In the genomic region with DNA sequence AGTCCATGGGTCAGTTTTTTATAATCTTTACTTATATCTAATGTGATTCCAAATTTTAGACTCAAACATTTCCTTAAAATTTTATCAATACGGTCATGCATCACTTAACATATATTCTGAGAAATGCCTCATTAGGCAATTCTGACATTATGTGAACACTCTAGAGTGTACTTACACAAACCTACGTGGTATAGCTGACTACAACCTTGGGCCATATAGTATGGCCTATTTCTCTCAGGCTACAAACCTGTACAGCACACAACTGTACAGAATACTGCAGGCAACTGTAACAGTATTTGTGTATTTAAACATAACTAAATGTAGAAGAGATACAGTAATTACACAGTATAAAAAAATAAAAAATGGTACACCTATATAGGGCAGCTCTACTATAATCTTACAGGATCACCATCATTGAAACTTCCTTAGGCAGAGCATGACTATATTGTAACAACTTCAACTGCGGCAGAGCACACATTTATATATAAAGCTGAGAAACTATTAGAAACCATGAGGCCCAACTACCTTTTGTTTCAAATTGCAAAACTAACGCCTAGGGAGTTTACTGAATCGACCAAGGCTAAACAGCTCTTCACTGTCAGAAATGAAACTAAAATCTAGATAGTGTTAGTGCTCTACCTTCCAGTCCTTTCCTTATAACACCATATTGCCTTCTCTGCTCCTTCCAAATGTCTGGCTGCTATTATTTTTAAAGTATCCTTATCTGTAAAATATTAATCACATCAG, we compare ENCODE assay signal across 9 cellular contexts. TPM values are rescaled to one million over a fixed set of nuclear protein-coding genes. Genes with fewer than 3 reads are reported as not detected.
DNase-seq lines count a peak whose midpoint lies in the region; ATAC-seq and TF ChIP-seq lines count a peak whose summit lies in the region.
"Had no signal": no experiment of that assay in that cellular context is flagged by ENCODE, and none has a peak within 500 bp of the region (broad histone marks: within the 10 kb centered on the region; RNA-seq: fewer than 3 reads in every experiment).

No MANE protein-coding gene starts in this region.

- no peak overlapping the region for H3K4me3 ChIP-seq in testis

- H3K9me3 Mint-ChIP-seq in activated T-cell treated with anti-CD3 and anti-CD28 coated beads, Interleukin-2, amount 50 U/mL, for 72 hours = no peaks in the 10 kb centered on the region
- no peaks in the 10 kb centered on the region for H3K9me3 Mint-ChIP-seq in chondrocyte (ENCODE audit: low read depth)

- H3K4me3 Mint-ChIP-seq in activated T-cell treated with anti-CD3 and anti-CD28 coated beads, Interleukin-2, amount 50 U/mL, for 72 hours = peak overlapping the region; percentile 56 to 73
- H3K4me3 Mint-ChIP-seq in chondrocyte (ENCODE audit: unreplicated experiment) = no peak overlapping the region

- DNase-seq in activated T-cell treated with anti-CD3 and anti-CD28 coated beads, Interleukin-2, amount 50 U/mL, for 72 hours = no peak
- no peak for DNase-seq in activated T-cell treated with anti-CD3 and anti-CD28 coated beads for 4 hours
- no peak for DNase-seq in chondrocyte (ENCODE audit: low spot score)
- DNase-seq in testis = no peak
- no peak for DNase-seq in iPS-NIHi7 (ENCODE audit: extremely low spot score)
- no peak for DNase-seq in anterior cingulate cortex (lab: John Stamatoyannopoulos, UW)
- DNase-seq in stimulated activated CD4-positive, alpha-beta T cell treated with anti-CD3 and anti-CD28 coated beads, Interleukin-4, amount 100 ng/mL, for 4 hours = no peak
- DNase-seq: DMS 273 treated with DMSO at 0.1 percent for 48 hours had no signal

- peak overlapping the region; percentile 13 to 34 for H3K27ac ChIP-seq in testis

- no peaks in the 10 kb centered on the region for H3K36me3 ChIP-seq in testis (ENCODE audit: low read depth, missing control alignments)

- TF ChIP-seq POLR2A in testis (IDR thresholded peaks at IDR 0.05) = no peak

- no peaks in the 10 kb centered on the region for H3K27me3 Mint-ChIP-seq in activated T-cell treated with anti-CD3 and anti-CD28 coated beads, Interleukin-2, amount 50 U/mL, for 72 hours (ENCODE audit: low read depth)
- H3K27me3 Mint-ChIP-seq in chondrocyte (ENCODE audit: low read depth) = no peaks in the 10 kb centered on the region

- peak overlapping the region; percentile 83 for H3K27ac Mint-ChIP-seq in activated T-cell treated with anti-CD3 and anti-CD28 coated beads, Interleukin-2, amount 50 U/mL, for 72 hours
- H3K27ac Mint-ChIP-seq in chondrocyte (ENCODE audit: unreplicated experiment) = peak overlapping the region; percentile 19

- H3K4me1 ChIP-seq in testis = peaks cover 20% of the 10 kb centered on the region

- TF ChIP-seq CTCF in chondrocyte (IDR thresholded peaks at IDR 0.05) = no peak
- TF ChIP-seq CTCF in testis (IDR thresholded peaks at IDR 0.05) = no peak

- 43 to 50% methylated on average over 5 of the region's 5 CpGs for whole genome bisulfite sequencing in testis, 2 donors

- peaks cover 2% of the 10 kb centered on the region in 2 donors for H3K36me3 Mint-ChIP-seq in activated T-cell treated with anti-CD3 and anti-CD28 coated beads, Interleukin-2, amount 50 U/mL, for 72 hours (ENCODE audit: insufficient read depth in 2 of 2)
- H3K36me3 Mint-ChIP-seq in chondrocyte (ENCODE audit: low read depth) = no peaks in the 10 kb centered on the region

- ATAC-seq in activated T-cell treated with anti-CD3 and anti-CD28 coated beads, Interleukin-2, amount 50 U/mL, for 72 hours (replicated peaks in 1 of 2) = peak in 1 of 2 donors; percentile 20
- ATAC-seq in HG02973 (IDR thresholded peaks at IDR 0.05; ENCODE audit: unreplicated experiment) = peak; percentile 39

- H3K9me3 ChIP-seq in testis = no peaks in the 10 kb centered on the region

- peaks cover 84% of the 10 kb centered on the region for H3K4me1 Mint-ChIP-seq in activated T-cell treated with anti-CD3 and anti-CD28 coated beads, Interleukin-2, amount 50 U/mL, for 72 hours (ENCODE audit: low read depth)
- peaks cover 18% of the 10 kb centered on the region for H3K4me1 Mint-ChIP-seq in chondrocyte (ENCODE audit: low read depth)

- intact Hi-C loops in testis (cut with DNase I; ENCODE audit: low total_unique reads) = no loop called here

- no peaks in the 10 kb centered on the region for H3K27me3 ChIP-seq in testis

RNA-seq across cellular contexts. Expression of a gene that starts 6.9 kb away (rescaled TPM):
- 10 to 100 TPM; 15.3 to 22.5 TPM for total RNA-seq in activated T-cell treated with anti-CD3 and anti-CD28 coated beads, Interleukin-2, amount 50 U/mL, for 72 hours
- total RNA-seq in chondrocyte (31.1 to 38.0 TPM (median 36.9 TPM) in 3 replicates), testis (100 to 1,000 TPM; 193 to 228 TPM)
- 31.8 TPM for polyA plus RNA-seq in testis (ENCODE audit: insufficient read depth, low read depth, low replicate concordance)
